8 cellular contexts compared by ENCODE assay signal in the genomic region with DNA sequence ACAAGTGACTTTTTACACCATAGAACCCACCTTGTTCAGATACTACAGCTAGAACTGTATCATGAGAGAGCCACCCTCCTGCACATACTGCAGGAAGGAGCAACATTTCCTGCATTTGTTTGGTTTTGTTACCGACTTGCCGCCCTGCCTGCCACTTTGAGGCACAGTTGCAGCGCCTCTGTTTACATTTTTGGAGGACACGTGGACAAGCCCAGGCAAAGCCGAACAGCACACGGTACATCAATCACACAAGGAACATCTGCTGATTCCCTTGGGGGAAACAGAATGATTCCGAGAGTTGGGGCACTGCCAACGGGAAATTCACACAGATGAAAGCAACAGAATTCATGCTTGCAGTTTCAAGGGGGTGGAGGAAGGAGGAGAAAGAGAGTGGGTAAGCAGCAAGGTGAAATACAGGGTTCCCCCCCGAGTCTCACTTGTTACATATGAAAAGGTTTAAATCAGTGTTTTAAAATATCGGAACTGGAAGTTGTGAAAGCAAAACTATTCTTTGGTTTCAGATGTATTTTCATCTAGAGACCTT.
DNase-seq lines count a peak whose midpoint lies in the region; ATAC-seq, FAIRE-seq and TF ChIP-seq lines count a peak whose summit lies in the region.

No MANE protein-coding gene starts in this region.

- H3K4me1 ChIP-seq in liver (ENCODE audit: control insufficient read depth in 4 of 4, insufficient read depth in 4 of 4, low read length in 3 of 4): peaks cover 0 to 14% (median 6%) of the 10 kb centered on the region in 4 donors

- H3K4me3 Mint-ChIP-seq in T-helper 17 cell: peak overlapping the region; percentile 98

- no peaks in the 10 kb centered on the region for H3K27me3 Mint-ChIP-seq in T-helper 17 cell

- peaks cover 55% of the 10 kb centered on the region for H3K4me1 Mint-ChIP-seq in T-helper 17 cell

- peak; percentile 98 for FAIRE-seq in bronchial epithelial cell (lab: Jason Lieb, UNC)

- H3K27ac ChIP-seq in liver (ENCODE audit: low read depth in 1 of 2, low read length in 2 of 2): no peak overlapping the region

- H3K27me3 ChIP-seq in GM06990 (replicated peaks; ENCODE audit: control insufficient read depth, insufficient read depth, low read length) (no peaks in the 10 kb centered on the region), bronchial epithelial cell (ENCODE audit: control insufficient read depth, insufficient read depth, low read length) (no peaks in the 10 kb centered on the region), liver (ENCODE audit: control insufficient read depth in 4 of 4, insufficient read depth in 4 of 4, low read length in 3 of 4) (no peaks in the 10 kb centered on the region)

- H3K27ac Mint-ChIP-seq in T-helper 17 cell: peak overlapping the region; percentile 100

- DNase-seq in GM06990 (ENCODE audit: extremely low read depth, insufficient read length) (peak; percentile 70), H4 (ENCODE audit: low spot score) (peak; percentile 60), MV-4-11 (lab: John Stamatoyannopoulos, UW) (peak; percentile 4), T-helper 17 cell (peak in 2 of 3 donors; percentile 16 to 27), bronchial epithelial cell (ENCODE audit: low read depth) (peak; percentile 97), middle frontal gyrus (ENCODE audit: extremely low spot score, low spot score) (no peak)
- peak in 2 of 3 experiments; percentile 5 to 12 for DNase-seq in stimulated activated CD4-positive, alpha-beta T cell treated with anti-CD3 and anti-CD28 coated beads, TNF-alpha, amount 100 ng/mL, for 4 hours (ENCODE audit: low read depth in 3 of 3)

- TF ChIP-seq RAD21 in liver (IDR thresholded peaks at IDR 0.05): peak; percentile 51 to 65

- WGBS in liver: 7% methylated on average over 10 of the region's 10 CpGs

- H3K36me3 ChIP-seq in GM06990 (ENCODE audit: control insufficient read depth, insufficient read depth, low read length) (no peaks in the 10 kb centered on the region), bronchial epithelial cell (ENCODE audit: control insufficient read depth, insufficient read depth, low read length) (no peaks in the 10 kb centered on the region), liver (ENCODE audit: control insufficient read depth in 4 of 4, insufficient read depth in 3 of 4, low read depth in 1 of 4, low read length in 3 of 4) (no peaks in the 10 kb centered on the region)

- H3K36me3 Mint-ChIP-seq in T-helper 17 cell (ENCODE audit: low read depth): peaks cover 2% of the 10 kb centered on the region

- peak overlapping the region in 1 of 2 donors; percentile 49 for H3K9ac ChIP-seq in liver (ENCODE audit: low read depth in 1 of 2, low read length in 2 of 2)

- H3K9me3 ChIP-seq in T-helper 17 cell (ENCODE audit: control insufficient read depth, low read length, poor library complexity, severe bottlenecking) (peaks cover 5% of the 10 kb centered on the region), liver (ENCODE audit: control insufficient read depth in 4 of 4, low read length in 3 of 4) (no peaks in the 10 kb centered on the region)

- ATAC-seq in T-helper 17 cell: peak; percentile 55

- no peak for TF ChIP-seq CTCF in GM06990 (IDR thresholded peaks at IDR 0.05; ENCODE audit: insufficient read depth, low read length, poor library complexity, severe bottlenecking)
- TF ChIP-seq CTCF in bronchial epithelial cell (IDR thresholded peaks at IDR 0.05; ENCODE audit: insufficient read depth, low read length, severe bottlenecking): no peak
- no peak for TF ChIP-seq CTCF in liver (IDR thresholded peaks at IDR 0.05; ENCODE audit: low read depth, low read length, missing input control)

- H3K4me3 ChIP-seq in GM06990 (replicated peaks; ENCODE audit: low read depth, low read length) (peak overlapping the region; percentile 25; the same call in 1 of the 2 replicates), bronchial epithelial cell (ENCODE audit: low read depth, low read length) (no peak overlapping the region), liver (ENCODE audit: low read depth in 1 of 3, low read length in 3 of 3) (peak overlapping the region in 2 of 3 donors; percentile 7 to 10)

TF ChIP-seq in liver, 16 proteins besides CTCF, POLR2A, EP300 and RAD21:
- TF ChIP-seq HNF4A (conservative IDR thresholded peaks at IDR 0.05): no peak
- TF ChIP-seq GABPA (IDR thresholded peaks at IDR 0.05 in 1 of 2, conservative IDR thresholded peaks at IDR 0.05 in 1 of 2): no peak
- TF ChIP-seq, protein P1, sequence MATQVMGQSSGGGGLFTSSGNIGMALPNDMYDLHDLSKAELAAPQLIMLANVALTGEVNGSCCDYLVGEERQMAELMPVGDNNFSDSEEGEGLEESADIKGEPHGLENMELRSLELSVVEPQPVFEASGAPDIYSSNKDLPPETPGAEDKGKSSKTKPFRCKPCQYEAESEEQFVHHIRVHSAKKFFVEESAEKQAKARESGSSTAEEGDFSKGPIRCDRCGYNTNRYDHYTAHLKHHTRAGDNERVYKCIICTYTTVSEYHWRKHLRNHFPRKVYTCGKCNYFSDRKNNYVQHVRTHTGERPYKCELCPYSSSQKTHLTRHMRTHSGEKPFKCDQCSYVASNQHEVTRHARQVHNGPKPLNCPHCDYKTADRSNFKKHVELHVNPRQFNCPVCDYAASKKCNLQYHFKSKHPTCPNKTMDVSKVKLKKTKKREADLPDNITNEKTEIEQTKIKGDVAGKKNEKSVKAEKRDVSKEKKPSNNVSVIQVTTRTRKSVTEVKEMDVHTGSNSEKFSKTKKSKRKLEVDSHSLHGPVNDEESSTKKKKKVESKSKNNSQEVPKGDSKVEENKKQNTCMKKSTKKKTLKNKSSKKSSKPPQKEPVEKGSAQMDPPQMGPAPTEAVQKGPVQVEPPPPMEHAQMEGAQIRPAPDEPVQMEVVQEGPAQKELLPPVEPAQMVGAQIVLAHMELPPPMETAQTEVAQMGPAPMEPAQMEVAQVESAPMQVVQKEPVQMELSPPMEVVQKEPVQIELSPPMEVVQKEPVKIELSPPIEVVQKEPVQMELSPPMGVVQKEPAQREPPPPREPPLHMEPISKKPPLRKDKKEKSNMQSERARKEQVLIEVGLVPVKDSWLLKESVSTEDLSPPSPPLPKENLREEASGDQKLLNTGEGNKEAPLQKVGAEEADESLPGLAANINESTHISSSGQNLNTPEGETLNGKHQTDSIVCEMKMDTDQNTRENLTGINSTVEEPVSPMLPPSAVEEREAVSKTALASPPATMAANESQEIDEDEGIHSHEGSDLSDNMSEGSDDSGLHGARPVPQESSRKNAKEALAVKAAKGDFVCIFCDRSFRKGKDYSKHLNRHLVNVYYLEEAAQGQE (IDR thresholded peaks at IDR 0.05): no peak
- TF ChIP-seq JUND (IDR thresholded peaks at IDR 0.05): no peak
- TF ChIP-seq FOXA1 (IDR thresholded peaks at IDR 0.05): peak; percentile 81
- TF ChIP-seq FOXA2 (IDR thresholded peaks at IDR 0.05): peak; percentile 82
- peak in 1 of 2 donors; percentile 12 for TF ChIP-seq RXRA (IDR thresholded peaks at IDR 0.05)
- peak; percentile 59 for TF ChIP-seq MAX (IDR thresholded peaks at IDR 0.05)
- no peak for TF ChIP-seq NR2F2 (IDR thresholded peaks at IDR 0.05)
- no peak for TF ChIP-seq TAF1 (conservative IDR thresholded peaks at IDR 0.05)
